8 cellular contexts compared by ENCODE assay signal in genomic region chr5:157607371-157608161, GRCh38. TPM values are rescaled to one million over a fixed set of nuclear protein-coding genes. Genes with fewer than 3 reads are reported as not detected.
DNase-seq lines count a peak whose midpoint lies in the region; ATAC-seq and TF ChIP-seq lines count a peak whose summit lies in the region.

No MANE protein-coding gene starts in this region.

- H4K8ac ChIP-seq in mesendoderm (ENCODE audit: low read depth, low read length) = no peak overlapping the region

- DNase-seq in activated T-cell treated with anti-CD3 and anti-CD28 coated beads, Interleukin-2, amount 50 U/mL, for 48 hours = peak; percentile 69 to 75
- peak; percentile 38 for DNase-seq in mesendoderm
- no peak for DNase-seq in NCI-H446 (lab: John Stamatoyannopoulos, UW)
- DNase-seq in caudate nucleus (lab: John Stamatoyannopoulos, UW) = no peak
- no peak for DNase-seq in NCI-H524 (lab: John Stamatoyannopoulos, UW)
- no peak for DNase-seq in dedifferentiated amniotic fluid mesenchymal stem cell (ENCODE audit: extremely low spot score)

- no peak overlapping the region for H2AK5ac ChIP-seq in mesendoderm (ENCODE audit: low read length)

- no peak overlapping the region for H4K5ac ChIP-seq in mesendoderm (ENCODE audit: low read length)

- peak overlapping the region; percentile 80 for H3K4me2 ChIP-seq in Loucy (ENCODE audit: low read depth, low read length, poor library complexity, severe bottlenecking)
- H3K4me2 ChIP-seq in mesendoderm (ENCODE audit: low read length) = no peak overlapping the region

- peak overlapping the region; percentile 52 for H3K9ac ChIP-seq in Loucy (ENCODE audit: low read depth, low read length, poor library complexity, severe bottlenecking)
- H3K9ac ChIP-seq in mesendoderm (ENCODE audit: low read length) = no peak overlapping the region

- peak; percentile 56 for ATAC-seq in GM19452 (IDR thresholded peaks at IDR 0.05; ENCODE audit: unreplicated experiment)

- no peak overlapping the region for H3K56ac ChIP-seq in mesendoderm (ENCODE audit: low read length)

- H2AFZ ChIP-seq in Loucy (ENCODE audit: low read length) = peak overlapping the region; percentile 56; the same call in 1 of the 2 replicates

- H3K4me3 ChIP-seq in Loucy (ENCODE audit: low read length, poor library complexity, severe bottlenecking) (peak overlapping the region; percentile 56), mesendoderm (ENCODE audit: low read length) (no peak overlapping the region)

- H3K18ac ChIP-seq in mesendoderm (ENCODE audit: low read length) = no peak overlapping the region

- TF ChIP-seq CTCF in Loucy (conservative IDR thresholded peaks at IDR 0.05; ENCODE audit: low read length) = no peak

- H3K27ac ChIP-seq in mesendoderm (ENCODE audit: low read depth, low read length) (no peak overlapping the region), caudate nucleus (ENCODE audit: low read depth, low read length) (no peak overlapping the region)

- H3K4me1 ChIP-seq in Loucy (ENCODE audit: insufficient read depth, low read length, poor library complexity, severe bottlenecking) = peaks cover 30% of the 10 kb centered on the region
- peaks cover 2% of the 10 kb centered on the region for H3K4me1 ChIP-seq in mesendoderm (ENCODE audit: control insufficient read depth, low read depth, low read length)

- H4K20me1 ChIP-seq in Loucy (ENCODE audit: insufficient read depth, low read length, poor library complexity, severe bottlenecking) = no peaks in the 10 kb centered on the region

- no peak overlapping the region for H2BK15ac ChIP-seq in mesendoderm (replicated peaks; ENCODE audit: low read depth)

- peaks cover 9% of the 10 kb centered on the region; the same call in 1 of the 2 replicates for H3F3A ChIP-seq in Loucy (ENCODE audit: low read depth)

- no peaks in the 10 kb centered on the region for H3K9me3 ChIP-seq in Loucy (ENCODE audit: insufficient read depth, low read depth, low read length)

- no peak overlapping the region for H3K23ac ChIP-seq in mesendoderm (ENCODE audit: low read length)

- WGBS in mesendoderm (ENCODE audit: extremely low coverage, insufficient coverage, low lambda C conversion rate) = no CpG with 5 or more reads among the region's 7 CpGs

- no peak overlapping the region for H3K4ac ChIP-seq in mesendoderm (ENCODE audit: low read depth, low read length)

- H3K36me3 ChIP-seq in Loucy (ENCODE audit: insufficient read depth, low read length) (no peaks in the 10 kb centered on the region), mesendoderm (ENCODE audit: control insufficient read depth, insufficient read depth, low read length) (no peaks in the 10 kb centered on the region)

- H3K27me3 ChIP-seq in Loucy (ENCODE audit: insufficient read depth, low read length, poor library complexity, severe bottlenecking) (no peaks in the 10 kb centered on the region), mesendoderm (ENCODE audit: insufficient read depth, low read length, poor library complexity) (no peaks in the 10 kb centered on the region)

- H2BK5ac ChIP-seq in mesendoderm (ENCODE audit: low read length) = no peak overlapping the region

- no peaks in the 10 kb centered on the region for H3K79me2 ChIP-seq in Loucy (ENCODE audit: insufficient read depth, low read length)
- H3K79me2 ChIP-seq in mesendoderm (ENCODE audit: control insufficient read depth, insufficient read depth, low read length) = no peaks in the 10 kb centered on the region

- no peaks in the 10 kb centered on the region for H3K9me2 ChIP-seq in Loucy (replicated peaks; ENCODE audit: low read depth, low read length)

- no peak overlapping the region for H2BK120ac ChIP-seq in mesendoderm (ENCODE audit: low read depth, low read length)

- no peaks in the 10 kb centered on the region for H3K79me1 ChIP-seq in mesendoderm (ENCODE audit: low read length)

RNA-seq across cellular contexts. Expression of gene ADAM19, which starts 32.0 kb away (rescaled TPM):
- 126 TPM for polyA plus RNA-seq in mesendoderm (2013, experiment 1 of 2)
- 123 TPM for polyA plus RNA-seq in mesendoderm (2013, experiment 2 of 2)

RNA-seq across cellular contexts. Expression of gene SOX30, which starts 44.7 kb away (rescaled TPM):
- 0.29 TPM for polyA plus RNA-seq in mesendoderm (2013, experiment 1 of 2)
- 0.38 TPM for polyA plus RNA-seq in mesendoderm (2013, experiment 2 of 2)

Comparison
In these comparisons a context has a peak if more than half of its experiments do, and no peak if none do; other contexts are left out.
1. DNase-seq: peak in activated T-cell treated with anti-CD3 and anti-CD28 coated beads, Interleukin-2, amount 50 U/mL, for 48 hours (2 of 2) and mesendoderm (single experiment); none in NCI-H446 (0 of 2), caudate nucleus (0 of 61), NCI-H524 (0 of 2) and dedifferentiated amniotic fluid mesenchymal stem cell (single experiment).